Comparison of ENCODE assay signal across 21 cellular contexts in the genomic region with DNA sequence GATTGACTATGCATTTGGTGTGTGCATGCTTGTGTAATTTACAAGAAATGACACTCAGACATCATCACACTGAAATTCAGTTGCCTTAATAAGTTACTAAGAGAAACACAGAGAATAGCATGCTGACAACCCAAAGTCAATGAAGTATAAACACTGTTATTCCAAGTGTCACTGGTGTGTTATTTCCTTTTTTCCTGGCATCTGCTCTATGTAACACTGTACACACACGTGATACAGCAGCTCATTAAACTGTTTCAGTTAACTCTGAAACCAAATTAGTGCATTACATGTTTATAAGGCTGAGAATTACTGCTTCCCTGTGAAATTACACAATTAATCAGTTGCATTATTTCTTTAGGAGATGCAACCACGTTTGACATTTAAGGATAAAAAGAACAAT.
"Had no signal": no experiment of that assay in that cellular context is flagged by ENCODE, and none has a peak within 500 bp of the region (broad histone marks: within the 10 kb centered on the region; RNA-seq: fewer than 3 reads in every experiment).

No MANE protein-coding gene starts in this region.

- H3K4me1 Mint-ChIP-seq: T-helper 17 cell had no signal

- DNase-seq: activated CD4-positive, alpha-beta T cell treated with anti-CD3 and anti-CD28 coated beads for 48 hours; activated CD8-positive, alpha-beta memory T cell treated with anti-CD3 and anti-CD28 coated beads, Interleukin-2, amount 50 U/mL, for 4 hours; activated CD8-positive, alpha-beta T cell treated with anti-CD3 and anti-CD28 coated beads, Interleukin-2, amount 10 ng/mL, durations not matched to agents 7 days and 5 days; activated gamma-delta T cell; activated T-cell treated with anti-CD3 and anti-CD28 coated beads, Interleukin-2, amount 50 U/mL, for 72 hours; amygdala; body of pancreas; central memory CD4-positive, alpha-beta T cell; effector CD8-positive, alpha-beta T cell; gastrocnemius medialis; islet precursor cell; left ventricle myocardium superior; mesendoderm; natural killer cell; nucleus accumbens; stimulated activated naive CD8-positive, alpha-beta T cell treated with anti-CD3 and anti-CD28 coated beads, Interleukin-15, Interleukin-2, amounts not matched to agents 100 U/mL and 50 U/mL, for 24 hours; T-helper 17 cell; trophoblast cell had no signal

- H3K27me3 ChIP-seq: body of pancreas, gastrocnemius medialis, right atrium auricular region had no signal

- H3K27ac ChIP-seq: body of pancreas, coronary artery, gastrocnemius medialis, right atrium auricular region had no signal

- H3K9me3 Mint-ChIP-seq: activated naive CD4-positive, alpha-beta T cell treated with anti-CD3 and anti-CD28 coated beads, Interleukin-2, amount 50 U/mL, for 72 hours; activated T-cell treated with anti-CD3 and anti-CD28 coated beads, Interleukin-2, amount 50 U/mL, for 72 hours; natural killer cell had no signal

- H3K4me3 Mint-ChIP-seq: activated CD8-positive, alpha-beta T cell treated with anti-CD3 and anti-CD28 coated beads, Interleukin-2, amount 10 ng/mL, durations not matched to agents 7 days and 5 days; activated T-cell treated with anti-CD3 and anti-CD28 coated beads, Interleukin-2, amount 50 U/mL, for 72 hours; natural killer cell; T-helper 17 cell had no signal

- H3K4me1 ChIP-seq: body of pancreas, gastrocnemius medialis had no signal

- H3K4me3 ChIP-seq: body of pancreas, coronary artery, gastrocnemius medialis, right atrium auricular region had no signal

- ATAC-seq: activated CD8-positive, alpha-beta T cell treated with anti-CD3 and anti-CD28 coated beads, Interleukin-2, amount 10 ng/mL, durations not matched to agents 7 days and 5 days; activated naive CD4-positive, alpha-beta T cell treated with anti-CD3 and anti-CD28 coated beads, Interleukin-2, amount 50 U/mL, for 72 hours; activated T-cell treated with anti-CD3 and anti-CD28 coated beads, Interleukin-2, amount 50 U/mL, for 72 hours; body of pancreas; gastrocnemius medialis; left ventricle myocardium superior; natural killer cell; stimulated activated naive CD8-positive, alpha-beta T cell treated with anti-CD3 and anti-CD28 coated beads, Interleukin-15, Interleukin-2, amounts not matched to agents 100 U/mL and 50 U/mL, for 24 hours; T-helper 17 cell had no signal

- H3K36me3 Mint-ChIP-seq: activated naive CD4-positive, alpha-beta T cell treated with anti-CD3 and anti-CD28 coated beads, Interleukin-2, amount 50 U/mL, for 72 hours; natural killer cell had no signal

- H3K27ac Mint-ChIP-seq: activated CD8-positive, alpha-beta T cell treated with anti-CD3 and anti-CD28 coated beads, Interleukin-2, amount 10 ng/mL, durations not matched to agents 7 days and 5 days; activated naive CD4-positive, alpha-beta T cell treated with anti-CD3 and anti-CD28 coated beads, Interleukin-2, amount 50 U/mL, for 72 hours; activated T-cell treated with anti-CD3 and anti-CD28 coated beads, Interleukin-2, amount 50 U/mL, for 72 hours; natural killer cell; T-helper 17 cell had no signal

- H3K36me3 ChIP-seq: gastrocnemius medialis, right atrium auricular region had no signal

- H3K9me3 ChIP-seq: body of pancreas, gastrocnemius medialis, right atrium auricular region had no signal
